In genomic region chr14:86243158-86243557, GRCh38 we compare ENCODE assay signal across 21 cellular contexts.
DNase-seq lines count a peak whose midpoint lies in the region; ATAC-seq and TF ChIP-seq lines count a peak whose summit lies in the region.
"Had no signal": no experiment of that assay in that cellular context is flagged by ENCODE, and none has a peak within 500 bp of the region (broad histone marks: within the 10 kb centered on the region; RNA-seq: fewer than 3 reads in every experiment).

No MANE protein-coding gene starts in this region.

- no peak overlapping the region for H3K4me3 Mint-ChIP-seq in stimulated activated naive B cell treated with anti-CD40 and anti-IgM and Interleukin-4, amounts not matched to agents 10 μg/mL and 1 μg/mL and 100 μg/mL, for 72 hours
- H3K4me3 Mint-ChIP-seq: CD14-positive monocyte, neural progenitor cell had no signal

- no peaks in the 10 kb centered on the region for H3K36me3 Mint-ChIP-seq in stimulated activated naive B cell treated with anti-CD40 and anti-IgM and Interleukin-4, amounts not matched to agents 10 μg/mL and 1 μg/mL and 100 μg/mL, for 72 hours
- H3K36me3 Mint-ChIP-seq: CD14-positive monocyte, neural progenitor cell had no signal

- peaks cover 0 to 7% of the 10 kb centered on the region in 2 donors for H3K4me1 Mint-ChIP-seq in stimulated activated naive B cell treated with anti-CD40 and anti-IgM and Interleukin-4, amounts not matched to agents 10 μg/mL and 1 μg/mL and 100 μg/mL, for 72 hours

- H3K27ac Mint-ChIP-seq in stimulated activated naive B cell treated with anti-CD40 and anti-IgM and Interleukin-4, amounts not matched to agents 10 μg/mL and 1 μg/mL and 100 μg/mL, for 72 hours: no peak overlapping the region
- H3K27ac Mint-ChIP-seq: neural progenitor cell had no signal

- in situ Hi-C loops in brain microvascular endothelial cell (cut with HindIII; ENCODE audit: low pct_ligation_motif_present, low sequenced_read_pairs): no loop called here

- ATAC-seq in HG03095 (IDR thresholded peaks at IDR 0.05; ENCODE audit: unreplicated experiment): peak; percentile 86
- ATAC-seq in stimulated activated naive B cell treated with anti-CD40 and anti-IgM and Interleukin-4, amounts not matched to agents 10 μg/mL and 1 μg/mL and 100 μg/mL, for 72 hours (replicated peaks): peak; percentile 100

- H3K27ac ChIP-seq in brain microvascular endothelial cell: no peak overlapping the region
- H3K27ac ChIP-seq: 22Rv1, colonic mucosa, epithelial cell of prostate, neural progenitor cell, thoracic aorta, VCaP had no signal

- no peaks in the 10 kb centered on the region for H3K27me3 Mint-ChIP-seq in stimulated activated naive B cell treated with anti-CD40 and anti-IgM and Interleukin-4, amounts not matched to agents 10 μg/mL and 1 μg/mL and 100 μg/mL, for 72 hours

- H3K9me3 Mint-ChIP-seq in stimulated activated naive B cell treated with anti-CD40 and anti-IgM and Interleukin-4, amounts not matched to agents 10 μg/mL and 1 μg/mL and 100 μg/mL, for 72 hours: no peaks in the 10 kb centered on the region
- H3K9me3 Mint-ChIP-seq: neural progenitor cell had no signal

- no peaks in the 10 kb centered on the region for H3K36me3 ChIP-seq in brain microvascular endothelial cell (replicated peaks)
- H3K36me3 ChIP-seq: colonic mucosa, neural progenitor cell, thoracic aorta had no signal

- no peaks in the 10 kb centered on the region for H3K27me3 ChIP-seq in brain microvascular endothelial cell (replicated peaks)
- H3K27me3 ChIP-seq: colonic mucosa, neural progenitor cell had no signal

- TF ChIP-seq CTCF in brain microvascular endothelial cell (IDR thresholded peaks at IDR 0.05; ENCODE audit: low read depth, low read length, missing control alignments): no peak

- DNase-seq in SKM-1 treated with dmso at 0.1 percent for 144 hours (lab: John Stamatoyannopoulos, UW; ENCODE audit: unreplicated experiment) (peak; percentile 10), SKM-1 (lab: John Stamatoyannopoulos, UW; ENCODE audit: unreplicated experiment) (no peak), NAMALWA (ENCODE audit: low spot score) (peak; percentile 59), brain microvascular endothelial cell (no peak), GOT3 (lab: John Stamatoyannopoulos, UW) (no peak), D341Med (ENCODE audit: low spot score) (no peak)
- no peak for DNase-seq in stimulated activated naive B cell treated with anti-CD40 and anti-IgM and Interleukin-4, amounts not matched to agents 10 μg/mL and 1 μg/mL and 100 μg/mL, for 72 hours
- DNase-seq: activated effector memory CD4-positive, alpha-beta T cell treated with anti-CD3 and anti-CD28 coated beads, Interleukin-2, amount 50 U/mL, for 16 hours; colonic mucosa; H7; mammary epithelial cell; NCI-H1092 treated with DMSO at 0.1 percent for 48 hours; OCI-M1; retina had no signal

- H3K4me3 ChIP-seq in brain microvascular endothelial cell (ENCODE audit: low read depth, low read length): no peak overlapping the region
- H3K4me3 ChIP-seq: colonic mucosa, neural progenitor cell, thoracic aorta had no signal

Comparison
In these comparisons a context has a peak if more than half of its experiments do, and no peak if none do; other contexts are left out.
1. DNase-seq: peak in SKM-1 treated with dmso at 0.1 percent for 144 hours (single experiment) and NAMALWA (single experiment); none in SKM-1 (single experiment), stimulated activated naive B cell treated with anti-CD40 and anti-IgM and Interleukin-4, amounts not matched to agents 10 μg/mL and 1 μg/mL and 100 μg/mL, for 72 hours (single experiment), brain microvascular endothelial cell (single experiment), GOT3 (single experiment) and D341Med (single experiment).